Comparison of ENCODE assay signal across 1 cellular context in the genomic region with DNA sequence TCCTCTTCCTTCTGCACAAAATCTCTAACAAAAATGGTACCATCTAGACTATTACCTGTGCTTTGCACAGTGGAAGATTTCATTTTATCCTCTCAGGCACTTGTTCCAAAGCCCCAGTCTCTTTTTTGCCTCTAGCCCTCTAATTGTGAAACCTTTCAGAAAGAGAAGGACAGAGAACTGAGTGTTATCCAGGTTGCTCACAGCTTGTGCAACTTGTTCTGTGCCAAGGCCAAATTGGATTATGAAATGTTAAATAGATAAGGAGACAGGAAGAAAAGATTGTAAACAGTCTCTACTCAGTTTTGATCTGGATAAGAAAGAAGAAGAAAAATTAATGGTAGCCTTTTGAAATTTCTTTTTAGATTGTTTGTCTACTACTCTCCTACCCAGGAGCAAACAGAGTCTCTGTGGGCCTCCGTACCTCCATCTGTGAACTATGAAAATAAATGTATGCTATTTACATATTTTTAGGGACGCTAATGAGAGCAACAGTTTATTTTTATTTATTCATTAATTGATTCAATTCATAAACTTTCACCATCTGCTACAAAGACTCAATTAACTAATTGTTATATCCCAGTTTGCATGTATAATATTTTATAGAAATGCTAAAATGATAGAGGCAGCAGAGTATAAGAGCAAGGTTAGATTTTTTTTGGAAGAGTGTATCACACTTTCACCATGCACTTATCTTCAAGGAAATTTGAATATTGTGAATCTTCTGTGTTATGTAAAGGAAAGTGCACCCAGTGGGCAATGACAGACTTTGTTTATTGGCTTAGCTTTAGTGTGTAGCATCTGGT.
A peak's percentile ranks its signal among the peaks of the same experiment; 100 is the strongest.
TF ChIP-seq lines count a peak whose summit lies in the region.

No MANE protein-coding gene starts in this region.

TF ChIP-seq in HepG2, 621 proteins besides CTCF, POLR2A, EP300 and RAD21 (continued from another document and continues in another):
- TF ChIP-seq, protein P1, sequence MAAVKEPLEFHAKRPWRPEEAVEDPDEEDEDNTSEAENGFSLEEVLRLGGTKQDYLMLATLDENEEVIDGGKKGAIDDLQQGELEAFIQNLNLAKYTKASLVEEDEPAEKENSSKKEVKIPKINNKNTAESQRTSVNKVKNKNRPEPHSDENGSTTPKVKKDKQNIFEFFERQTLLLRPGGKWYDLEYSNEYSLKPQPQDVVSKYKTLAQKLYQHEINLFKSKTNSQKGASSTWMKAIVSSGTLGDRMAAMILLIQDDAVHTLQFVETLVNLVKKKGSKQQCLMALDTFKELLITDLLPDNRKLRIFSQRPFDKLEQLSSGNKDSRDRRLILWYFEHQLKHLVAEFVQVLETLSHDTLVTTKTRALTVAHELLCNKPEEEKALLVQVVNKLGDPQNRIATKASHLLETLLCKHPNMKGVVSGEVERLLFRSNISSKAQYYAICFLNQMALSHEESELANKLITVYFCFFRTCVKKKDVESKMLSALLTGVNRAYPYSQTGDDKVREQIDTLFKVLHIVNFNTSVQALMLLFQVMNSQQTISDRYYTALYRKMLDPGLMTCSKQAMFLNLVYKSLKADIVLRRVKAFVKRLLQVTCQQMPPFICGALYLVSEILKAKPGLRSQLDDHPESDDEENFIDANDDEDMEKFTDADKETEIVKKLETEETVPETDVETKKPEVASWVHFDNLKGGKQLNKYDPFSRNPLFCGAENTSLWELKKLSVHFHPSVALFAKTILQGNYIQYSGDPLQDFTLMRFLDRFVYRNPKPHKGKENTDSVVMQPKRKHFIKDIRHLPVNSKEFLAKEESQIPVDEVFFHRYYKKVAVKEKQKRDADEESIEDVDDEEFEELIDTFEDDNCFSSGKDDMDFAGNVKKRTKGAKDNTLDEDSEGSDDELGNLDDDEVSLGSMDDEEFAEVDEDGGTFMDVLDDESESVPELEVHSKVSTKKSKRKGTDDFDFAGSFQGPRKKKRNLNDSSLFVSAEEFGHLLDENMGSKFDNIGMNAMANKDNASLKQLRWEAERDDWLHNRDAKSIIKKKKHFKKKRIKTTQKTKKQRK (IDR thresholded peaks at IDR 0.05; ENCODE audit: low read length), result no peak
- TF ChIP-seq, protein P2, sequence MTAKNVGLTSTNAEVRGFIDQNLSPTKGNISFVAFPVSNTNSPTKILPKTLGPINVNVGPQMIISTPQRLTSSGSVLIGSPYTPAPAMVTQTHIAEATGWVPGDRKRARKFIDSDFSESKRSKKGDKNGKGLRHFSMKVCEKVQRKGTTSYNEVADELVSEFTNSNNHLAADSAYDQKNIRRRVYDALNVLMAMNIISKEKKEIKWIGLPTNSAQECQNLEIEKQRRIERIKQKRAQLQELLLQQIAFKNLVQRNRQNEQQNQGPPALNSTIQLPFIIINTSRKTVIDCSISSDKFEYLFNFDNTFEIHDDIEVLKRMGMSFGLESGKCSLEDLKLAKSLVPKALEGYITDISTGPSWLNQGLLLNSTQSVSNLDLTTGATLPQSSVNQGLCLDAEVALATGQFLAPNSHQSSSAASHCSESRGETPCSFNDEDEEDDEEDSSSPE (CRISPR knock-in tag; IDR thresholded peaks at IDR 0.05), result 0 out of 2 replicates have a peak, but pooled peaks have one; percentile 26
- TF ChIP-seq TBX2 (CRISPR knock-in tag; IDR thresholded peaks at IDR 0.05; ENCODE audit: borderline replicate concordance), result no peak
- 0 out of 2 replicates have a peak, but pooled peaks have one; percentile 73 for TF ChIP-seq SMYD3 (CRISPR knock-in tag; IDR thresholded peaks at IDR 0.05)
- no peak for TF ChIP-seq CBX1 (IDR thresholded peaks at IDR 0.05; ENCODE audit: low read depth)
- TF ChIP-seq HNRNPK (IDR thresholded peaks at IDR 0.05; ENCODE audit: low read depth, low read length, poor library complexity, severe bottlenecking), result no peak
- TF ChIP-seq, protein P3, sequence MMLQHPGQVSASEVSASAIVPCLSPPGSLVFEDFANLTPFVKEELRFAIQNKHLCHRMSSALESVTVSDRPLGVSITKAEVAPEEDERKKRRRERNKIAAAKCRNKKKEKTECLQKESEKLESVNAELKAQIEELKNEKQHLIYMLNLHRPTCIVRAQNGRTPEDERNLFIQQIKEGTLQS (CRISPR knock-in tag; IDR thresholded peaks at IDR 0.05), result 0 out of 2 replicates have a peak, but pooled peaks have one; percentile 36
- no peak for TF ChIP-seq TARDBP (CRISPR knock-in tag; IDR thresholded peaks at IDR 0.05)
- TF ChIP-seq, protein P4, sequence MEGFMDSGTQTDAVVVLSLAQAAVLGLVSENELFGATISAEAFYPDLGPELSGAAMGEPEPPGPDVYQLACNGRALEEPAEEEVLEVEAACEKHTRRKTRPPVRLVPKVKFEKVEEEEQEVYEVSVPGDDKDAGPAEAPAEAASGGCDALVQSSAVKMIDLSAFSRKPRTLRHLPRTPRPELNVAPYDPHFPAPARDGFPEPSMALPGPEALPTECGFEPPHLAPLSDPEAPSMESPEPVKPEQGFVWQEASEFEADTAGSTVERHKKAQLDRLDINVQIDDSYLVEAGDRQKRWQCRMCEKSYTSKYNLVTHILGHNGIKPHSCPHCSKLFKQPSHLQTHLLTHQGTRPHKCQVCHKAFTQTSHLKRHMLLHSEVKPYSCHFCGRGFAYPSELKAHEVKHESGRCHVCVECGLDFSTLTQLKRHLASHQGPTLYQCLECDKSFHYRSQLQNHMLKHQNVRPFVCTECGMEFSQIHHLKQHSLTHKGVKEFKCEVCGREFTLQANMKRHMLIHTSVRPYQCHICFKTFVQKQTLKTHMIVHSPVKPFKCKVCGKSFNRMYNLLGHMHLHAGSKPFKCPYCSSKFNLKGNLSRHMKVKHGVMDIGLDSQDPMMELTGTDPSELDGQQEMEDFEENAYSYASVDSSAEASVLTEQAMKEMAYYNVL (CRISPR knock-in tag; IDR thresholded peaks at IDR 0.05; ENCODE audit: borderline replicate concordance), result peak; percentile 96
- TF ChIP-seq, protein P5, sequence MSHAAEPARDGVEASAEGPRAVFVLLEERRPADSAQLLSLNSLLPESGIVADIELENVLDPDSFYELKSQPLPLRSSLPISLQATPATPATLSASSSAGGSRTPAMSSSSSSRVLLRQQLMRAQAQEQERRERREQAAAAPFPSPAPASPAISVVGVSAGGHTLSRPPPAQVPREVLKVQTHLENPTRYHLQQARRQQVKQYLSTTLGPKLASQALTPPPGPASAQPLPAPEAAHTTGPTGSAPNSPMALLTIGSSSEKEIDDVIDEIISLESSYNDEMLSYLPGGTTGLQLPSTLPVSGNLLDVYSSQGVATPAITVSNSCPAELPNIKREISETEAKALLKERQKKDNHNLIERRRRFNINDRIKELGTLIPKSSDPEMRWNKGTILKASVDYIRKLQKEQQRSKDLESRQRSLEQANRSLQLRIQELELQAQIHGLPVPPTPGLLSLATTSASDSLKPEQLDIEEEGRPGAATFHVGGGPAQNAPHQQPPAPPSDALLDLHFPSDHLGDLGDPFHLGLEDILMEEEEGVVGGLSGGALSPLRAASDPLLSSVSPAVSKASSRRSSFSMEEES (CRISPR knock-in tag; IDR thresholded peaks at IDR 0.05), result 0 out of 2 replicates have a peak, but pooled peaks have one; percentile 17
- TF ChIP-seq NR2C2 (CRISPR knock-in tag; IDR thresholded peaks at IDR 0.05; ENCODE audit: borderline replicate concordance), result 0 out of 2 replicates have a peak, but pooled peaks have one; percentile 20
- no peak; the same call in 1 of the 2 replicates for TF ChIP-seq ZNF460 (CRISPR knock-in tag; IDR thresholded peaks at IDR 0.05; ENCODE audit: borderline replicate concordance)
- TF ChIP-seq, protein P6, sequence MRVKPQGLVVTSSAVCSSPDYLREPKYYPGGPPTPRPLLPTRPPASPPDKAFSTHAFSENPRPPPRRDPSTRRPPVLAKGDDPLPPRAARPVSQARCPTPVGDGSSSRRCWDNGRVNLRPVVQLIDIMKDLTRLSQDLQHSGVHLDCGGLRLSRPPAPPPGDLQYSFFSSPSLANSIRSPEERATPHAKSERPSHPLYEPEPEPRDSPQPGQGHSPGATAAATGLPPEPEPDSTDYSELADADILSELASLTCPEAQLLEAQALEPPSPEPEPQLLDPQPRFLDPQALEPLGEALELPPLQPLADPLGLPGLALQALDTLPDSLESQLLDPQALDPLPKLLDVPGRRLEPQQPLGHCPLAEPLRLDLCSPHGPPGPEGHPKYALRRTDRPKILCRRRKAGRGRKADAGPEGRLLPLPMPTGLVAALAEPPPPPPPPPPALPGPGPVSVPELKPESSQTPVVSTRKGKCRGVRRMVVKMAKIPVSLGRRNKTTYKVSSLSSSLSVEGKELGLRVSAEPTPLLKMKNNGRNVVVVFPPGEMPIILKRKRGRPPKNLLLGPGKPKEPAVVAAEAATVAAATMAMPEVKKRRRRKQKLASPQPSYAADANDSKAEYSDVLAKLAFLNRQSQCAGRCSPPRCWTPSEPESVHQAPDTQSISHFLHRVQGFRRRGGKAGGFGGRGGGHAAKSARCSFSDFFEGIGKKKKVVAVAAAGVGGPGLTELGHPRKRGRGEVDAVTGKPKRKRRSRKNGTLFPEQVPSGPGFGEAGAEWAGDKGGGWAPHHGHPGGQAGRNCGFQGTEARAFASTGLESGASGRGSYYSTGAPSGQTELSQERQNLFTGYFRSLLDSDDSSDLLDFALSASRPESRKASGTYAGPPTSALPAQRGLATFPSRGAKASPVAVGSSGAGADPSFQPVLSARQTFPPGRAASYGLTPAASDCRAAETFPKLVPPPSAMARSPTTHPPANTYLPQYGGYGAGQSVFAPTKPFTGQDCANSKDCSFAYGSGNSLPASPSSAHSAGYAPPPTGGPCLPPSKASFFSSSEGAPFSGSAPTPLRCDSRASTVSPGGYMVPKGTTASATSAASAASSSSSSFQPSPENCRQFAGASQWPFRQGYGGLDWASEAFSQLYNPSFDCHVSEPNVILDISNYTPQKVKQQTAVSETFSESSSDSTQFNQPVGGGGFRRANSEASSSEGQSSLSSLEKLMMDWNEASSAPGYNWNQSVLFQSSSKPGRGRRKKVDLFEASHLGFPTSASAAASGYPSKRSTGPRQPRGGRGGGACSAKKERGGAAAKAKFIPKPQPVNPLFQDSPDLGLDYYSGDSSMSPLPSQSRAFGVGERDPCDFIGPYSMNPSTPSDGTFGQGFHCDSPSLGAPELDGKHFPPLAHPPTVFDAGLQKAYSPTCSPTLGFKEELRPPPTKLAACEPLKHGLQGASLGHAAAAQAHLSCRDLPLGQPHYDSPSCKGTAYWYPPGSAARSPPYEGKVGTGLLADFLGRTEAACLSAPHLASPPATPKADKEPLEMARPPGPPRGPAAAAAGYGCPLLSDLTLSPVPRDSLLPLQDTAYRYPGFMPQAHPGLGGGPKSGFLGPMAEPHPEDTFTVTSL (CRISPR knock-in tag; IDR thresholded peaks at IDR 0.05; ENCODE audit: borderline replicate concordance), result peak; percentile 90; the same call in 1 of the 2 replicates
- no peak for TF ChIP-seq ZNF256 (CRISPR knock-in tag; conservative IDR thresholded peaks at IDR 0.05)
- TF ChIP-seq ZSCAN31 (CRISPR knock-in tag; IDR thresholded peaks at IDR 0.05; ENCODE audit: low read depth), result no peak
- TF ChIP-seq, protein P7, sequence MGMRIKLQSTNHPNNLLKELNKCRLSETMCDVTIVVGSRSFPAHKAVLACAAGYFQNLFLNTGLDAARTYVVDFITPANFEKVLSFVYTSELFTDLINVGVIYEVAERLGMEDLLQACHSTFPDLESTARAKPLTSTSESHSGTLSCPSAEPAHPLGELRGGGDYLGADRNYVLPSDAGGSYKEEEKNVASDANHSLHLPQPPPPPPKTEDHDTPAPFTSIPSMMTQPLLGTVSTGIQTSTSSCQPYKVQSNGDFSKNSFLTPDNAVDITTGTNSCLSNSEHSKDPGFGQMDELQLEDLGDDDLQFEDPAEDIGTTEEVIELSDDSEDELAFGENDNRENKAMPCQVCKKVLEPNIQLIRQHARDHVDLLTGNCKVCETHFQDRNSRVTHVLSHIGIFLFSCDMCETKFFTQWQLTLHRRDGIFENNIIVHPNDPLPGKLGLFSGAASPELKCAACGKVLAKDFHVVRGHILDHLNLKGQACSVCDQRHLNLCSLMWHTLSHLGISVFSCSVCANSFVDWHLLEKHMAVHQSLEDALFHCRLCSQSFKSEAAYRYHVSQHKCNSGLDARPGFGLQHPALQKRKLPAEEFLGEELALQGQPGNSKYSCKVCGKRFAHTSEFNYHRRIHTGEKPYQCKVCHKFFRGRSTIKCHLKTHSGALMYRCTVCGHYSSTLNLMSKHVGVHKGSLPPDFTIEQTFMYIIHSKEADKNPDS (CRISPR knock-in tag; IDR thresholded peaks at IDR 0.05), result no peak
- TF ChIP-seq, protein P8, sequence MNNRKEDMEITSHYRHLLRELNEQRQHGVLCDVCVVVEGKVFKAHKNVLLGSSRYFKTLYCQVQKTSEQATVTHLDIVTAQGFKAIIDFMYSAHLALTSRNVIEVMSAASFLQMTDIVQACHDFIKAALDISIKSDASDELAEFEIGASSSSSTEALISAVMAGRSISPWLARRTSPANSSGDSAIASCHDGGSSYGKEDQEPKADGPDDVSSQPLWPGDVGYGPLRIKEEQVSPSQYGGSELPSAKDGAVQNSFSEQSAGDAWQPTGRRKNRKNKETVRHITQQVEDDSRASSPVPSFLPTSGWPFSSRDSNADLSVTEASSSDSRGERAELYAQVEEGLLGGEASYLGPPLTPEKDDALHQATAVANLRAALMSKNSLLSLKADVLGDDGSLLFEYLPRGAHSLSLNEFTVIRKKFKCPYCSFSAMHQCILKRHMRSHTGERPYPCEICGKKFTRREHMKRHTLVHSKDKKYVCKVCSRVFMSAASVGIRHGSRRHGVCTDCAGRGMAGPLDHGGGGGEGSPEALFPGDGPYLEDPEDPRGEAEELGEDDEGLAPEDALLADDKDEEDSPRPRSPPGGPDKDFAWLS (CRISPR knock-in tag; IDR thresholded peaks at IDR 0.05; ENCODE audit: borderline replicate concordance), result no peak
- TF ChIP-seq NFIC (IDR thresholded peaks at IDR 0.05; ENCODE audit: low read length), result peak; percentile 74; the same call in 1 of the 2 replicates
- no peak for TF ChIP-seq ZNF670 (CRISPR knock-in tag; IDR thresholded peaks at IDR 0.05; ENCODE audit: borderline replicate concordance)
- TF ChIP-seq RNF2 (conservative IDR thresholded peaks at IDR 0.05; ENCODE audit: low read depth), result no peak
- peak; percentile 62; the same call in 1 of the 2 replicates for TF ChIP-seq POGZ (CRISPR knock-in tag; IDR thresholded peaks at IDR 0.05)
- TF ChIP-seq DNMT1 (CRISPR knock-in tag; IDR thresholded peaks at IDR 0.05), result no peak
- TF ChIP-seq, protein P9, sequence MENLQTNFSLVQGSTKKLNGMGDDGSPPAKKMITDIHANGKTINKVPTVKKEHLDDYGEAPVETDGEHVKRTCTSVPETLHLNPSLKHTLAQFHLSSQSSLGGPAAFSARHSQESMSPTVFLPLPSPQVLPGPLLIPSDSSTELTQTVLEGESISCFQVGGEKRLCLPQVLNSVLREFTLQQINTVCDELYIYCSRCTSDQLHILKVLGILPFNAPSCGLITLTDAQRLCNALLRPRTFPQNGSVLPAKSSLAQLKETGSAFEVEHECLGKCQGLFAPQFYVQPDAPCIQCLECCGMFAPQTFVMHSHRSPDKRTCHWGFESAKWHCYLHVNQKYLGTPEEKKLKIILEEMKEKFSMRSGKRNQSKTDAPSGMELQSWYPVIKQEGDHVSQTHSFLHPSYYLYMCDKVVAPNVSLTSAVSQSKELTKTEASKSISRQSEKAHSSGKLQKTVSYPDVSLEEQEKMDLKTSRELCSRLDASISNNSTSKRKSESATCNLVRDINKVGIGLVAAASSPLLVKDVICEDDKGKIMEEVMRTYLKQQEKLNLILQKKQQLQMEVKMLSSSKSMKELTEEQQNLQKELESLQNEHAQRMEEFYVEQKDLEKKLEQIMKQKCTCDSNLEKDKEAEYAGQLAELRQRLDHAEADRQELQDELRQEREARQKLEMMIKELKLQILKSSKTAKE (CRISPR knock-in tag; IDR thresholded peaks at IDR 0.05; ENCODE audit: borderline replicate concordance), result peak; percentile 25; the same call in 1 of the 2 replicates
- no peak for TF ChIP-seq KDM2A (CRISPR knock-in tag; IDR thresholded peaks at IDR 0.05; ENCODE audit: borderline replicate concordance, low read depth)
